In the genomic region with DNA sequence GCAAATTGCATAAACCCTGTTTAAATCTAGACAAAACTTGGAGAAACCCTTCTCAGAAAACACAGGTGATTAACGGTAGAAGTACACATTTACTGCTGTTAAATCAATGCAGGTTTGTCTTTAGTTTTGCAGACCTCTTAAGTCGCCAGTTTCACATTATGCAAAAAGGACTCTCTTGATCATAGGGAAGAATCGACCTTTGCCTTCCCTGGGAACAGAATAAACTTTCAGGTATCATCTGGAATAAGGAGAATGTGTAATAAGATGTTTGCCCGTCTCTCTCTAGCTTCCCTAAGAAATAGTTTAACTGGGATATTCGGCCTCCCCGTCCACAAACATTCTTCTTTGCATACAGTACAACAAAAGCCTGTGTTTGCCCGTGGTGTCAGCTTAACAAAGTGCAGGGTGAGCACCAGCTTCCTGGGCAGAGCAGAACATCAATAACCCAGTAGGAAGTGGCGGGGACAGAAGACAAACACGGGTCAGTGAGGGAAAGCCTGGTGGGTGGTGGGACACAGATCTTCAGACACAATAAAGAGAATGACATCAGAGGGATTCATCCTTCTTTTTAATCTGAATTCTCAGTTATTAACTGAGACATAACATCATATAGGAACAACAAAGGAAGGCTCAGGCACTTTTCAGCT, we compare ENCODE assay signal across 15 cellular contexts.
A peak's percentile ranks its signal among the peaks of the same experiment; 100 is the strongest.
DNase-seq lines count a peak whose midpoint lies in the region; ATAC-seq and TF ChIP-seq lines count a peak whose summit lies in the region.
"Had no signal": no experiment of that assay in that cellular context is flagged by ENCODE, and none has a peak within 500 bp of the region (broad histone marks: within the 10 kb centered on the region; RNA-seq: fewer than 3 reads in every experiment).

No MANE protein-coding gene starts in this region.

- H4K20me1 ChIP-seq in PC-9 (ENCODE audit: insufficient read depth) (no peaks in the 10 kb centered on the region), osteoblast (ENCODE audit: insufficient read depth, low read length) (no peaks in the 10 kb centered on the region)

- H3K27me3 Mint-ChIP-seq in activated CD4-positive, alpha-beta memory T cell treated with anti-CD3 and anti-CD28 coated beads, Interleukin-2, amount 10 ng/mL, durations not matched to agents 7 days and 5 days = no peaks in the 10 kb centered on the region

- H3K27ac Mint-ChIP-seq in activated CD4-positive, alpha-beta memory T cell treated with anti-CD3 and anti-CD28 coated beads, Interleukin-2, amount 10 ng/mL, durations not matched to agents 7 days and 5 days = no peak overlapping the region
- H3K27ac Mint-ChIP-seq: activated naive CD4-positive, alpha-beta T cell treated with anti-CD3 and anti-CD28 coated beads, Interleukin-2, amount 50 U/mL, for 72 hours had no signal

- H3K9me3 Mint-ChIP-seq in activated CD4-positive, alpha-beta memory T cell treated with anti-CD3 and anti-CD28 coated beads, Interleukin-2, amount 10 ng/mL, durations not matched to agents 7 days and 5 days = peaks cover 4% of the 10 kb centered on the region

- H3K9me2 ChIP-seq in PC-9 (ENCODE audit: insufficient read depth) = no peaks in the 10 kb centered on the region

- H3F3A ChIP-seq in PC-9 (ENCODE audit: insufficient read depth, low read depth) = no peaks in the 10 kb centered on the region

- POLR2A ChIA-PET in PC-9 (lab: Charles Lee; ENCODE audit: unreplicated experiment) = no interaction called here
- POLR2A ChIA-PET in activated CD4-positive, alpha-beta memory T cell treated with anti-CD3 and anti-CD28 coated beads, Interleukin-2, amount 10 ng/mL, durations not matched to agents 7 days and 5 days (lab: Charles Lee) = no interaction called here

- no peaks in the 10 kb centered on the region for H3K36me3 Mint-ChIP-seq in activated CD4-positive, alpha-beta memory T cell treated with anti-CD3 and anti-CD28 coated beads, Interleukin-2, amount 10 ng/mL, durations not matched to agents 7 days and 5 days (ENCODE audit: low read depth)
- H3K36me3 Mint-ChIP-seq: activated naive CD4-positive, alpha-beta T cell treated with anti-CD3 and anti-CD28 coated beads, Interleukin-2, amount 50 U/mL, for 72 hours had no signal

- H3K4me1 ChIP-seq in PC-9 (replicated peaks; ENCODE audit: insufficient read depth) (no peaks in the 10 kb centered on the region; the same call in 1 of the 2 replicates), osteoblast (ENCODE audit: insufficient read depth, low read length) (no peaks in the 10 kb centered on the region)
- H3K4me1 ChIP-seq: A549, esophagus squamous epithelium, tibial nerve had no signal

- H3K4me1 Mint-ChIP-seq in activated CD4-positive, alpha-beta memory T cell treated with anti-CD3 and anti-CD28 coated beads, Interleukin-2, amount 10 ng/mL, durations not matched to agents 7 days and 5 days = no peaks in the 10 kb centered on the region

- H3K4me2 ChIP-seq in PC-9 (no peak overlapping the region), osteoblast (ENCODE audit: insufficient read depth, low read length) (no peak overlapping the region)
- H3K4me2 ChIP-seq: A549 had no signal

- no peaks in the 10 kb centered on the region; the same call in 1 of the 2 replicates for H3K9me3 ChIP-seq in PC-9 (ENCODE audit: insufficient read depth, low read depth)
- no peaks in the 10 kb centered on the region for H3K9me3 ChIP-seq in osteoblast (ENCODE audit: low read depth, low read length)
- H3K9me3 ChIP-seq: A549, esophagus squamous epithelium, tibial nerve had no signal

- ATAC-seq in GM21423 (IDR thresholded peaks at IDR 0.05; ENCODE audit: unreplicated experiment) = no peak
- ATAC-seq: A549; activated naive CD4-positive, alpha-beta T cell treated with anti-CD3 and anti-CD28 coated beads, Interleukin-2, amount 50 U/mL, for 72 hours had no signal

- intact Hi-C loops in PC-9 (cut with micrococcal nuclease; ENCODE audit: unreplicated experiment) = no loop called here

- H3K27me3 ChIP-seq in PC-9 (ENCODE audit: insufficient read depth, low read depth) = no peaks in the 10 kb centered on the region
- no peaks in the 10 kb centered on the region for H3K27me3 ChIP-seq in osteoblast (ENCODE audit: insufficient read depth, low read length)
- H3K27me3 ChIP-seq: esophagus squamous epithelium, tibial nerve had no signal

- H3K27ac ChIP-seq in PC-9 = no peak overlapping the region
- H3K27ac ChIP-seq in osteoblast (ENCODE audit: low read depth, low read length) = no peak overlapping the region
- H3K27ac ChIP-seq: A549, esophagus squamous epithelium, tibial nerve had no signal

- TF ChIP-seq CTCF in PC-9 (conservative IDR thresholded peaks at IDR 0.05) (no peak), osteoblast (IDR thresholded peaks at IDR 0.05; ENCODE audit: extremely low read depth, low read depth, low read length) (no peak)

- H3K4me3 ChIP-seq in PC-9 (no peak overlapping the region), osteoblast (ENCODE audit: insufficient read depth, low read length) (no peak overlapping the region)
- H3K4me3 ChIP-seq: A549, esophagus squamous epithelium, tibial nerve had no signal

- H3K79me2 ChIP-seq in PC-9 (ENCODE audit: low read depth) = no peaks in the 10 kb centered on the region
- no peaks in the 10 kb centered on the region for H3K79me2 ChIP-seq in osteoblast (ENCODE audit: insufficient read depth, low read length)

- no TSS peak for BruUV-seq in PC-9 (replicated peaks; lab: Mats Ljungman, UMichigan)

- H2AFZ ChIP-seq in PC-9 (peak overlapping the region; percentile 49), osteoblast (ENCODE audit: low read length) (no peak overlapping the region)

- no peaks in the 10 kb centered on the region for H3K36me3 ChIP-seq in PC-9 (ENCODE audit: low read depth)
- H3K36me3 ChIP-seq in osteoblast (ENCODE audit: insufficient read depth, low read length) = no peaks in the 10 kb centered on the region
- H3K36me3 ChIP-seq: esophagus squamous epithelium, tibial nerve had no signal

- DNase-seq in COLO668 (lab: John Stamatoyannopoulos, UW; ENCODE audit: unreplicated experiment) = peak; percentile 78
- peak; percentile 68 for DNase-seq in NCI-H146 (lab: John Stamatoyannopoulos, UW)
- DNase-seq in PC-9 = no peak
- peak; percentile 11 for DNase-seq in iPS-NIHi7 (ENCODE audit: extremely low spot score)
- DNase-seq in activated CD4-positive, alpha-beta memory T cell treated with anti-CD3 and anti-CD28 coated beads, Interleukin-2, amount 10 ng/mL, durations not matched to agents 7 days and 5 days = no peak
- DNase-seq in osteoblast (ENCODE audit: insufficient read length, low spot score, missing footprints) = no peak
- DNase-seq in HK-2 (ENCODE audit: unreplicated experiment) = no peak
- DNase-seq: cerebellar nuclear complex; esophagus squamous epithelium; Right ventricle myocardium superior; stimulated activated CD4-positive, alpha-beta T cell treated with anti-CD3 and anti-CD28 coated beads, Interleukin-1b, Interleukin-23, amount 100 ng/mL, for 48 hours had no signal

- no peak overlapping the region for H3K4me3 Mint-ChIP-seq in activated CD4-positive, alpha-beta memory T cell treated with anti-CD3 and anti-CD28 coated beads, Interleukin-2, amount 10 ng/mL, durations not matched to agents 7 days and 5 days

- CTCF ChIA-PET in PC-9 (lab: Charles Lee) = no interaction called here
- CTCF ChIA-PET in activated CD4-positive, alpha-beta memory T cell treated with anti-CD3 and anti-CD28 coated beads, Interleukin-2, amount 10 ng/mL, durations not matched to agents 7 days and 5 days (lab: Charles Lee) = no interaction called here

Comparison
In these comparisons a context has a peak if more than half of its experiments do, and no peak if none do; other contexts are left out.
1. DNase-seq: peak in COLO668 (single experiment), NCI-H146 (single experiment) and iPS-NIHi7 (single experiment); none in PC-9 (0 of 2), activated CD4-positive, alpha-beta memory T cell treated with anti-CD3 and anti-CD28 coated beads, Interleukin-2, amount 10 ng/mL, durations not matched to agents 7 days and 5 days (single experiment), osteoblast (single experiment) and HK-2 (single experiment).